Comparison of ENCODE assay signal across 1 cellular context in the genomic region with DNA sequence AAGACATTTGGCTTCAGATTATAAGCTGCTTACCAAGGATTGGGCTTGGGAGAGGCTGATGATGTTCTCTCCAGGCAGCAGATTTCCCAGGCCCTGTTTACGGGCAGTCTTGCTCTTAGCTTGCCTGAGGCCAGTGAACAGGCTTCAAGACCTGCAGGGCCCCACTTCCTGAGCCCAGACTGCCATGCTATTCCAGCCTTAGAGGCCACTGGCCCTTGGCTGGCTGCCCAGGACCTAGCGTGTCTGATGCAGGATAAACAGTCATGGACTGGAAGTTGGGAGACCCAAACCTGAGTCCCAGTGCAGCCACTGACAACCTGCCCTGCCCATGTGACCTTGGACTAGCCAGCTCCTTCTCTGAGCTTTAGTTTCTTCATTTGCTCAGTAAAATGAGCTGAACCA.
TF ChIP-seq lines count a peak whose summit lies in the region.

No MANE protein-coding gene starts in this region.

TF ChIP-seq in K562, 482 proteins besides CTCF, POLR2A, EP300 and RAD21:
- TF ChIP-seq STAT5A (IDR thresholded peaks at IDR 0.05; ENCODE audit: borderline replicate concordance, low read length) (no peak), RB1 (IDR thresholded peaks at IDR 0.05; ENCODE audit: low read depth) (no peak), NFIC (IDR thresholded peaks at IDR 0.05) (peak; percentile 57)
- TF ChIP-seq, protein P1, sequence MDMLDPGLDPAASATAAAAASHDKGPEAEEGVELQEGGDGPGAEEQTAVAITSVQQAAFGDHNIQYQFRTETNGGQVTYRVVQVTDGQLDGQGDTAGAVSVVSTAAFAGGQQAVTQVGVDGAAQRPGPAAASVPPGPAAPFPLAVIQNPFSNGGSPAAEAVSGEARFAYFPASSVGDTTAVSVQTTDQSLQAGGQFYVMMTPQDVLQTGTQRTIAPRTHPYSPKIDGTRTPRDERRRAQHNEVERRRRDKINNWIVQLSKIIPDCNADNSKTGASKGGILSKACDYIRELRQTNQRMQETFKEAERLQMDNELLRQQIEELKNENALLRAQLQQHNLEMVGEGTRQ (CRISPR knock-in tag; IDR thresholded peaks at IDR 0.05): peak; percentile 36; the same call in 1 of the 2 replicates
